26 cellular contexts compared by ENCODE assay signal in genomic region chr3:20013396-20013795, GRCh38. TPM values are rescaled to one million over a fixed set of nuclear protein-coding genes. Genes with fewer than 3 reads are reported as not detected.
DNase-seq lines count a peak whose midpoint lies in the region; ATAC-seq and TF ChIP-seq lines count a peak whose summit lies in the region.
"Had no signal": no experiment of that assay in that cellular context is flagged by ENCODE, and none has a peak within 500 bp of the region (broad histone marks: within the 10 kb centered on the region; RNA-seq: fewer than 3 reads in every experiment).

No MANE protein-coding gene starts in this region.

- H2AFZ ChIP-seq in mammary epithelial cell (ENCODE audit: low read depth, low read length) (no peak overlapping the region), neural progenitor cell (replicated peaks) (no peak overlapping the region)
- H2AFZ ChIP-seq: GM23338 had no signal

- no peak overlapping the region for H3K9ac ChIP-seq in mammary epithelial cell (ENCODE audit: insufficient read depth, low read length)
- H3K9ac ChIP-seq in neural progenitor cell, result no peak overlapping the region

- dilution Hi-C loops in mammary epithelial cell (cut with HindIII; ENCODE audit: low sequenced_read_pairs), result no loop called here

- H3K27ac ChIP-seq in mammary epithelial cell (ENCODE audit: insufficient read depth, low read depth, low read length), result no peak overlapping the region
- no peak overlapping the region for H3K27ac ChIP-seq in breast epithelium
- no peak overlapping the region for H3K27ac ChIP-seq in foreskin keratinocyte
- H3K27ac ChIP-seq in neural progenitor cell, result no peak overlapping the region
- H3K27ac ChIP-seq: 22Rv1, A549 had no signal

- H3K79me2 ChIP-seq in mammary epithelial cell (ENCODE audit: insufficient read depth, low read length) (no peaks in the 10 kb centered on the region), neural progenitor cell (ENCODE audit: low read depth) (no peaks in the 10 kb centered on the region)

- in situ Hi-C loops in mammary epithelial cell (cut with MboI; ENCODE audit: low sequenced_read_pairs in 2 of 2) (no loop called here), GM13977 (cut with MboI; ENCODE audit: low pct_unique_long_range_greater_than_20kb, low sequenced_read_pairs, unreplicated experiment) (no loop called here)

- intact Hi-C loops in mammary epithelial cell (cut with micrococcal nuclease) (no loop called here), breast epithelium (cut with DNase I; ENCODE audit: low total_unique reads) (no loop called here), head of caudate nucleus (cut with DNase I) (no loop called here)

- H3K9me3 Mint-ChIP-seq in neural progenitor cell, result no peaks in the 10 kb centered on the region
- H3K9me3 Mint-ChIP-seq: CD4-positive, alpha-beta memory T cell; GM23338; H9 had no signal

- no TSS peak for BruUV-seq in mammary epithelial cell (replicated peaks; lab: Mats Ljungman, UMichigan)

- H3K27me3 ChIP-seq in mammary epithelial cell (ENCODE audit: insufficient read depth, low read length), result no peaks in the 10 kb centered on the region
- no peaks in the 10 kb centered on the region for H3K27me3 ChIP-seq in breast epithelium
- H3K27me3 ChIP-seq in foreskin keratinocyte, result no peaks in the 10 kb centered on the region
- no peaks in the 10 kb centered on the region for H3K27me3 ChIP-seq in neural progenitor cell

- peak; percentile 60 for ATAC-seq in foreskin keratinocyte
- ATAC-seq: A549, GM23338, HCT116 had no signal

- no peaks in the 10 kb centered on the region for H3K4me1 ChIP-seq in mammary epithelial cell (ENCODE audit: insufficient read depth, low read length)
- no peaks in the 10 kb centered on the region for H3K4me1 ChIP-seq in breast epithelium
- no peaks in the 10 kb centered on the region for H3K4me1 ChIP-seq in foreskin keratinocyte
- H3K4me1 ChIP-seq in neural progenitor cell, result no peaks in the 10 kb centered on the region
- H3K4me1 ChIP-seq: A549 had no signal

- DNase-seq in mammary epithelial cell (peak; percentile 15), breast epithelium (ENCODE audit: low spot score in 2 of 2) (no peak), epithelial cell of esophagus (ENCODE audit: low read depth) (peak; percentile 40), foreskin keratinocyte (peak; percentile 37 to 63), neural progenitor cell (ENCODE audit: low spot score) (no peak), GM13977 (ENCODE audit: low spot score) (no peak), head of caudate nucleus (no peak), NCI-H128 (lab: John Stamatoyannopoulos, UW; ENCODE audit: unreplicated experiment) (no peak)
- DNase-seq: ACHN; AML-193; C1 segment of cervical spinal cord; Calu3; CD4-positive, alpha-beta memory T cell; COR-L47; DMS53; DMS79 treated with DMSO at 0.1 percent for 48 hours; GF-D8; H9 had no signal

- H3K36me3 ChIP-seq in mammary epithelial cell (ENCODE audit: insufficient read depth, low read length), result no peaks in the 10 kb centered on the region
- no peaks in the 10 kb centered on the region for H3K36me3 ChIP-seq in breast epithelium
- no peaks in the 10 kb centered on the region for H3K36me3 ChIP-seq in neural progenitor cell

- H3K36me3 Mint-ChIP-seq in neural progenitor cell, result no peaks in the 10 kb centered on the region
- H3K36me3 Mint-ChIP-seq: CD4-positive, alpha-beta memory T cell had no signal

- H3K4me2 ChIP-seq in mammary epithelial cell (ENCODE audit: insufficient read depth, low read depth, low read length), result no peak overlapping the region
- H3K4me2 ChIP-seq in neural progenitor cell, result no peak overlapping the region
- H3K4me2 ChIP-seq: A549, GM23338 had no signal

- no peak overlapping the region for H3K4me3 ChIP-seq in mammary epithelial cell (replicated peaks in 1 of 3; ENCODE audit: insufficient read depth in 1 of 3, low read depth in 2 of 3, low read length in 3 of 3)
- H3K4me3 ChIP-seq in breast epithelium, result no peak overlapping the region
- H3K4me3 ChIP-seq in epithelial cell of esophagus (ENCODE audit: low read length), result no peak overlapping the region
- H3K4me3 ChIP-seq in neural progenitor cell, result no peak overlapping the region
- H3K4me3 ChIP-seq: A549, GM23338 had no signal

- H3K9me3 ChIP-seq in mammary epithelial cell (replicated peaks; ENCODE audit: insufficient read depth, low read length) (no peaks in the 10 kb centered on the region), breast epithelium (no peaks in the 10 kb centered on the region), neural progenitor cell (ENCODE audit: low read depth) (no peaks in the 10 kb centered on the region)
- H3K9me3 ChIP-seq: A549 had no signal

- H3F3A ChIP-seq in neural progenitor cell (ENCODE audit: low read depth), result no peaks in the 10 kb centered on the region

- CTCF ChIA-PET in mammary epithelial cell (lab: Charles Lee; ENCODE audit: low non-redundant PET), result no interaction called here

- no peak overlapping the region for H3K27ac Mint-ChIP-seq in neural progenitor cell
- H3K27ac Mint-ChIP-seq: CD4-positive, alpha-beta memory T cell; GM23338; H9 had no signal

- H3K4me1 Mint-ChIP-seq in neural progenitor cell, result no peaks in the 10 kb centered on the region
- H3K4me1 Mint-ChIP-seq: CD4-positive, alpha-beta memory T cell; GM23338; H9 had no signal

- H3K27me3 Mint-ChIP-seq in neural progenitor cell (ENCODE audit: insufficient read depth, low read depth), result no peaks in the 10 kb centered on the region
- H3K27me3 Mint-ChIP-seq: CD4-positive, alpha-beta memory T cell had no signal

- H4K20me1 ChIP-seq in mammary epithelial cell (ENCODE audit: insufficient read depth, low read length), result no peaks in the 10 kb centered on the region
- no peaks in the 10 kb centered on the region for H4K20me1 ChIP-seq in neural progenitor cell (ENCODE audit: low read depth)

- 86% methylated on average over 1 of the region's 1 CpG for WGBS in mammary epithelial cell (ENCODE audit: low coverage, missing lambda C conversion rate)

- no peak overlapping the region for H3K4me3 Mint-ChIP-seq in neural progenitor cell
- H3K4me3 Mint-ChIP-seq: CD4-positive, alpha-beta memory T cell; GM23338; H9 had no signal

- TF ChIP-seq POLR2A in breast epithelium (IDR thresholded peaks at IDR 0.05), result no peak

- TF ChIP-seq CTCF in mammary epithelial cell (conservative IDR thresholded peaks at IDR 0.05 in 1 of 2, IDR thresholded peaks at IDR 0.05 in 1 of 2; ENCODE audit: extremely low read depth in 1 of 2, insufficient read depth in 1 of 2, low read depth in 1 of 2, low read length in 2 of 2) (no peak), breast epithelium (IDR thresholded peaks at IDR 0.05) (no peak), epithelial cell of esophagus (IDR thresholded peaks at IDR 0.05; ENCODE audit: insufficient read depth, low read depth, low read length, missing control alignments) (no peak), foreskin keratinocyte (conservative IDR thresholded peaks at IDR 0.05) (no peak), neural progenitor cell (IDR thresholded peaks at IDR 0.05) (no peak), GM13977 (IDR thresholded peaks at IDR 0.05; ENCODE audit: extremely low read depth, insufficient read depth, missing control alignments) (no peak)

RNA-seq across cellular contexts. Expression of gene PP2D1, which starts 1.3 kb away (rescaled TPM):
- not detected for total RNA-seq in mammary epithelial cell
- not detected for polyA plus RNA-seq in mammary epithelial cell
- polyA minus RNA-seq in mammary epithelial cell, result not detected
- not detected for total RNA-seq in breast epithelium
- total RNA-seq in foreskin keratinocyte, result not detected in 2 replicates
- polyA plus RNA-seq in foreskin keratinocyte, result not detected in 2 replicates
- not detected in 2 replicates for total RNA-seq in neural progenitor cell (ENCODE audit: low replicate concordance)
- total RNA-seq: Calu3; CD4-positive, alpha-beta memory T cell; Daoy; G401; GM23338; H4; H9 had no signal
- polyA plus RNA-seq: A549, BJ had no signal

RNA-seq across cellular contexts. Expression of gene KAT2B, which starts 26.9 kb away (rescaled TPM):
- 10 to 100 TPM in 1 of 2 donors, 1 to 10 TPM in 1; 8.6 to 16.2 TPM for total RNA-seq in mammary epithelial cell
- polyA plus RNA-seq in mammary epithelial cell, result 3.4 TPM
- polyA minus RNA-seq in mammary epithelial cell, result 9.9 TPM
- 10 to 100 TPM; 22.6 to 34.7 (median 34.0) TPM for total RNA-seq in breast epithelium
- total RNA-seq in foreskin keratinocyte, result 4.5 and 6.9 TPM in 2 replicates
- 0.95 and 1.2 TPM in 2 replicates for polyA plus RNA-seq in foreskin keratinocyte
- 11.4 and 21.6 TPM in 2 replicates for total RNA-seq in neural progenitor cell (ENCODE audit: low replicate concordance)

Comparison
In these comparisons a context has a peak if more than half of its experiments do, and no peak if none do; other contexts are left out.
1. DNase-seq: peak in mammary epithelial cell (single experiment), epithelial cell of esophagus (single experiment) and foreskin keratinocyte (2 of 2); none in breast epithelium (0 of 2), neural progenitor cell (single experiment), GM13977 (single experiment), head of caudate nucleus (0 of 42) and NCI-H128 (single experiment).